In genomic region chr3:193902557-193903256, GRCh38 we compare ENCODE assay signal across 1 cellular context.
TF ChIP-seq lines count a peak whose summit lies in the region.

No MANE protein-coding gene starts in this region.

TF ChIP-seq in IMR-90, 13 proteins besides CTCF, POLR2A, EP300 and RAD21 (continued from another document):
- TF ChIP-seq, protein P1, sequence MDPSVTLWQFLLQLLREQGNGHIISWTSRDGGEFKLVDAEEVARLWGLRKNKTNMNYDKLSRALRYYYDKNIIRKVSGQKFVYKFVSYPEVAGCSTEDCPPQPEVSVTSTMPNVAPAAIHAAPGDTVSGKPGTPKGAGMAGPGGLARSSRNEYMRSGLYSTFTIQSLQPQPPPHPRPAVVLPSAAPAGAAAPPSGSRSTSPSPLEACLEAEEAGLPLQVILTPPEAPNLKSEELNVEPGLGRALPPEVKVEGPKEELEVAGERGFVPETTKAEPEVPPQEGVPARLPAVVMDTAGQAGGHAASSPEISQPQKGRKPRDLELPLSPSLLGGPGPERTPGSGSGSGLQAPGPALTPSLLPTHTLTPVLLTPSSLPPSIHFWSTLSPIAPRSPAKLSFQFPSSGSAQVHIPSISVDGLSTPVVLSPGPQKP (IDR thresholded peaks at IDR 0.05; ENCODE audit: borderline replicate concordance, low read depth, low read length): no peak
- no peak for TF ChIP-seq SMC3 (IDR thresholded peaks at IDR 0.05; ENCODE audit: low read depth, low read length)
- TF ChIP-seq NFE2L2 (IDR thresholded peaks at IDR 0.05; ENCODE audit: low read depth, low read length): no peak
- no peak for TF ChIP-seq MAZ (IDR thresholded peaks at IDR 0.05; ENCODE audit: borderline replicate concordance, low read depth, low read length)
- no peak for TF ChIP-seq CEBPB (IDR thresholded peaks at IDR 0.05; ENCODE audit: low read depth, low read length)
- TF ChIP-seq MAFK (IDR thresholded peaks at IDR 0.05; ENCODE audit: low read depth, low read length): no peak
